13 cellular contexts compared by ENCODE assay signal in genomic region chr20:25218492-25218891, GRCh38. TPM values are rescaled to one million over a fixed set of nuclear protein-coding genes. Genes with fewer than 3 reads are reported as not detected.
DNase-seq lines count a peak whose midpoint lies in the region; ATAC-seq, FAIRE-seq and TF ChIP-seq lines count a peak whose summit lies in the region.
"Had no signal": no experiment of that assay in that cellular context is flagged by ENCODE, and none has a peak within 500 bp of the region (broad histone marks: within the 10 kb centered on the region; RNA-seq: fewer than 3 reads in every experiment).

No MANE protein-coding gene starts in this region.

- no peak overlapping the region for H3K4me3 Mint-ChIP-seq in stimulated activated effector memory CD8-positive, alpha-beta T cell treated with anti-CD3 and anti-CD28 coated beads, Interleukin-12 subunit alpha, Interleukin-12 subunit beta, amount 100 ng/mL, for 72 hours
- H3K4me3 Mint-ChIP-seq: CD8-positive, alpha-beta memory T cell had no signal

- no peaks in the 10 kb centered on the region for H3K27me3 ChIP-seq in right cardiac atrium (ENCODE audit: control insufficient read depth, insufficient read depth)

- no peak overlapping the region for H3K4me3 ChIP-seq in right cardiac atrium (ENCODE audit: low read length)
- H3K4me3 ChIP-seq in kidney (ENCODE audit: low read length in 2 of 2) = no peak overlapping the region
- H3K4me3 ChIP-seq: A549 had no signal

- H3K9me3 Mint-ChIP-seq in stimulated activated effector memory CD8-positive, alpha-beta T cell treated with anti-CD3 and anti-CD28 coated beads, Interleukin-12 subunit alpha, Interleukin-12 subunit beta, amount 100 ng/mL, for 72 hours = no peaks in the 10 kb centered on the region
- H3K9me3 Mint-ChIP-seq: CD8-positive, alpha-beta memory T cell had no signal

- H3K9me3 ChIP-seq in right cardiac atrium (ENCODE audit: control insufficient read depth, low read length) (no peaks in the 10 kb centered on the region), kidney (ENCODE audit: control insufficient read depth in 1 of 2, low read length in 2 of 2) (no peaks in the 10 kb centered on the region)
- H3K9me3 ChIP-seq: A549, Caco-2 had no signal

- H3K4me1 Mint-ChIP-seq in stimulated activated effector memory CD8-positive, alpha-beta T cell treated with anti-CD3 and anti-CD28 coated beads, Interleukin-12 subunit alpha, Interleukin-12 subunit beta, amount 100 ng/mL, for 72 hours = peaks cover 14% of the 10 kb centered on the region

- H3K9ac ChIP-seq in kidney (ENCODE audit: low read length in 2 of 2) = no peak overlapping the region

- peak overlapping the region; percentile 0 for H3K27ac Mint-ChIP-seq in stimulated activated effector memory CD8-positive, alpha-beta T cell treated with anti-CD3 and anti-CD28 coated beads, Interleukin-12 subunit alpha, Interleukin-12 subunit beta, amount 100 ng/mL, for 72 hours

- peaks cover 18 to 19% of the 10 kb centered on the region in 2 donors for H3K36me3 ChIP-seq in kidney (ENCODE audit: control insufficient read depth in 1 of 2, insufficient read depth in 2 of 2, low read length in 2 of 2)

- POLR2A ChIA-PET in RWPE1 (lab: Yijun Ruan, JAX; ENCODE audit: low non-redundant PET) = no interaction called here

- H3K27ac ChIP-seq in right cardiac atrium (ENCODE audit: low read length) = no peak overlapping the region
- H3K27ac ChIP-seq in RWPE1 = peak overlapping the region; percentile 94
- no peak overlapping the region for H3K27ac ChIP-seq in kidney (ENCODE audit: low read depth in 2 of 2, low read length in 2 of 2)

- H3K36me3 Mint-ChIP-seq in stimulated activated effector memory CD8-positive, alpha-beta T cell treated with anti-CD3 and anti-CD28 coated beads, Interleukin-12 subunit alpha, Interleukin-12 subunit beta, amount 100 ng/mL, for 72 hours = peaks cover 21% of the 10 kb centered on the region

- no peak for ATAC-seq in right cardiac atrium
- no peak for ATAC-seq in left ventricle myocardium superior
- no peak for ATAC-seq in stimulated activated effector memory CD8-positive, alpha-beta T cell treated with anti-CD3 and anti-CD28 coated beads, Interleukin-12 subunit alpha, Interleukin-12 subunit beta, amount 100 ng/mL, for 72 hours
- ATAC-seq: A549, HCT116 had no signal

- peaks cover 22% of the 10 kb centered on the region for H3K4me1 ChIP-seq in right cardiac atrium (ENCODE audit: control insufficient read depth, insufficient read depth, low read length)
- H3K4me1 ChIP-seq in kidney (ENCODE audit: control insufficient read depth in 1 of 2, insufficient read depth in 1 of 2, low read depth in 1 of 2, low read length in 2 of 2) = peaks cover 6 to 8% of the 10 kb centered on the region in 2 donors

- CTCF ChIA-PET in RWPE1 (lab: Yijun Ruan, JAX) = no interaction called here

- WGBS in right cardiac atrium = 79% methylated on average over 12 of the region's 12 CpGs

- no peak for FAIRE-seq in kidney (lab: Jason Lieb, UNC)
- FAIRE-seq: A549 had no signal

- DNase-seq in right cardiac atrium (peak in 2 of 3 donors; percentile 53 to 71), left ventricle myocardium superior (no peak), RWPE1 (ENCODE audit: low spot score) (no peak), kidney (peak; percentile 77), NCI-H2171 (lab: John Stamatoyannopoulos, UW) (no peak), cerebellum (ENCODE audit: low spot score) (no peak), NCI-H146 treated with DMSO at 0.1 percent for 48 hours (lab: John Stamatoyannopoulos, UW; ENCODE audit: unreplicated experiment) (no peak)
- DNase-seq in stimulated activated effector memory CD8-positive, alpha-beta T cell treated with anti-CD3 and anti-CD28 coated beads, Interleukin-12 subunit alpha, Interleukin-12 subunit beta, amount 100 ng/mL, for 72 hours (ENCODE audit: low spot score in 2 of 2) = no peak
- DNase-seq: Caco-2, IMR-90 had no signal

- intact Hi-C loops in right cardiac atrium (cut with DNase I) (no loop called here), left ventricle myocardium superior (cut with micrococcal nuclease) (no loop called here), kidney (cut with DNase I) (no loop called here)

- TF ChIP-seq CTCF in RWPE1 (conservative IDR thresholded peaks at IDR 0.05; ENCODE audit: low read depth) (no peak), kidney (IDR thresholded peaks at IDR 0.05; ENCODE audit: borderline replicate concordance, extremely low read depth, insufficient read depth) (no peak)

RNA-seq across cellular contexts. Expression of gene ENTPD6, which starts 23.0 kb away (rescaled TPM):
- 100 to 1,000 TPM; 102 to 132 (median 127) TPM for total RNA-seq in right cardiac atrium
- polyA plus RNA-seq in right cardiac atrium = 146 TPM
- 130 TPM for total RNA-seq in left ventricle myocardium superior
- total RNA-seq in kidney = 95.7 TPM
- polyA plus RNA-seq in kidney (ENCODE audit: insufficient read depth, low read depth, low replicate concordance) = 59.0 TPM
- total RNA-seq in cerebellum = 38.0 TPM

RNA-seq across cellular contexts. Expression of gene PYGB, which starts 29.4 kb away (rescaled TPM):
- 100 to 1,000 TPM; 154 to 219 (median 194) TPM for total RNA-seq in right cardiac atrium
- polyA plus RNA-seq in right cardiac atrium = 136 TPM
- total RNA-seq in left ventricle myocardium superior = 205 TPM
- 176 TPM for total RNA-seq in kidney
- polyA plus RNA-seq in kidney (ENCODE audit: insufficient read depth, low read depth, low replicate concordance) = 50.9 TPM
- total RNA-seq in cerebellum = 61.5 TPM

Comparison
In these comparisons a context has a peak if more than half of its experiments do, and no peak if none do; other contexts are left out.
1. DNase-seq: peak in right cardiac atrium (2 of 3) and kidney (single experiment); none in left ventricle myocardium superior (single experiment), RWPE1 (single experiment), stimulated activated effector memory CD8-positive, alpha-beta T cell treated with anti-CD3 and anti-CD28 coated beads, Interleukin-12 subunit alpha, Interleukin-12 subunit beta, amount 100 ng/mL, for 72 hours (0 of 2), NCI-H2171 (single experiment), cerebellum (single experiment) and NCI-H146 treated with DMSO at 0.1 percent for 48 hours (single experiment).